ENCODE assay signal across 17 cellular contexts in genomic region chr9:129160712-129161533, GRCh38. TPM values are rescaled to one million over a fixed set of nuclear protein-coding genes. Genes with fewer than 3 reads are reported as not detected.
A peak's percentile ranks its signal among the peaks of the same experiment; 100 is the strongest.
DNase-seq lines count a peak whose midpoint lies in the region; FAIRE-seq and TF ChIP-seq lines count a peak whose summit lies in the region.
"Had no signal": no experiment of that assay in that cellular context is flagged by ENCODE, and none has a peak within 500 bp of the region (broad histone marks: within the 10 kb centered on the region; RNA-seq: fewer than 3 reads in every experiment).

No MANE protein-coding gene starts in this region.

- no peaks in the 10 kb centered on the region for H3K36me3 ChIP-seq in H1 (ENCODE audit: control insufficient read depth in 2 of 4, insufficient read depth in 4 of 4, low read length in 3 of 4)
- H3K36me3 ChIP-seq: SJCRH30, WERI-Rb-1 had no signal

- no peak for TF ChIP-seq RAD21 in H1 (IDR thresholded peaks at IDR 0.05 in 1 of 2, conservative IDR thresholded peaks at IDR 0.05 in 1 of 2; ENCODE audit: low read depth in 2 of 2, low read length in 2 of 2)

- POLR2A ChIA-PET in H1 (lab: Charles Lee; ENCODE audit: partially characterized antibody): interaction anchor here (1.0 to 4.8 kb wide), 7 partner anchors 8 to 18 kb away, joined by 3 to 21 read pairs (median 5); partner anchors contain the start of gene IER5L

- no peak overlapping the region for H3K27ac ChIP-seq in H1 (ENCODE audit: low read depth, low read length)
- H3K27ac ChIP-seq: SJCRH30, suprapubic skin, WERI-Rb-1 had no signal

- no peak overlapping the region for H2BK20ac ChIP-seq in H1 (ENCODE audit: low read length)

- no peaks in the 10 kb centered on the region for H3K9me3 ChIP-seq in H1 (ENCODE audit: insufficient read depth in 2 of 2, low read depth in 1 of 2, low read length in 1 of 2)
- H3K9me3 ChIP-seq: SJCRH30, suprapubic skin had no signal

- H3K23me2 ChIP-seq in H1 (ENCODE audit: low read depth, low read length): no peaks in the 10 kb centered on the region

- no peak overlapping the region for H4K8ac ChIP-seq in H1 (ENCODE audit: extremely low read depth, insufficient read depth, low read length)

- CTCF ChIA-PET in H1 (lab: Charles Lee; ENCODE audit: partially characterized antibody): interaction anchor here (27.8 to 36.8 kb wide), 2 partner anchors 11 to 14 kb away, joined by 831 read pairs; partner anchors contain the start of gene IER5L

- no peaks in the 10 kb centered on the region for H3K79me1 ChIP-seq in H1 (ENCODE audit: low read depth, low read length)

- H3K4me1 ChIP-seq in H1 (replicated peaks in 1 of 4; ENCODE audit: control insufficient read depth in 3 of 4, insufficient read depth in 4 of 4, low read length in 3 of 4): peaks cover 0 to 3% (median 1%) of the 10 kb centered on the region in 4 experiments; a peak in 1 of 7 replicates

- H3K4ac ChIP-seq in H1 (replicated peaks; ENCODE audit: insufficient read length, low read depth, low read length): no peak overlapping the region

- H3K14ac ChIP-seq in H1 (ENCODE audit: insufficient read length): no peak overlapping the region

- no peak overlapping the region for H3K23ac ChIP-seq in H1 (ENCODE audit: insufficient read length)

- TF ChIP-seq EP300 in H1 (IDR thresholded peaks at IDR 0.05; ENCODE audit: borderline replicate concordance in 1 of 2, low read depth in 2 of 2, low read length in 2 of 2): no peak

- H2AK5ac ChIP-seq in H1 (ENCODE audit: low read depth, low read length): no peak overlapping the region

- FAIRE-seq in H1 (lab: Jason Lieb, UNC): no peak

- H2BK15ac ChIP-seq in H1 (ENCODE audit: low read length): no peak overlapping the region

- TF ChIP-seq POLR2A in H1 (IDR thresholded peaks at IDR 0.05; ENCODE audit: control extremely low read depth in 1 of 2, low read depth in 2 of 2, low read length in 2 of 2): no peak

- intact Hi-C loops in cardiac septum (cut with DNase I): no loop called here

- DNase-seq in AG20443 (ENCODE audit: low spot score) (peak; percentile 84), M059J (ENCODE audit: low read depth) (peak; percentile 53), H1 (ENCODE audit: low read depth in 1 of 2, low spot score in 2 of 2) (no peak), myocyte (ENCODE audit: low read depth) (peak; percentile 32), iPS-NIHi11 (ENCODE audit: low spot score) (no peak), cardiac septum (ENCODE audit: low spot score) (no peak), putamen (ENCODE audit: low spot score) (no peak)
- no peak for DNase-seq in activated CD4-positive, alpha-beta T cell treated with anti-CD3 and anti-CD28 coated beads for 4 hours
- DNase-seq: activated CD8-positive, alpha-beta memory T cell treated with anti-CD3 and anti-CD28 coated beads for 24 hours; CD8-positive, alpha-beta memory T cell; DND-41; left ventricle myocardium superior; NCI-H1417; NCI-H2171; SJCRH30; WERI-Rb-1 had no signal

- H3K4me2 ChIP-seq in H1 (ENCODE audit: insufficient read depth in 1 of 2, low read depth in 2 of 2, low read length in 2 of 2): no peak overlapping the region

- no peak overlapping the region for H3K56ac ChIP-seq in H1 (replicated peaks; ENCODE audit: insufficient read length, low read depth, low read length)

- H3K79me2 ChIP-seq in H1 (ENCODE audit: control insufficient read depth in 1 of 2, insufficient read depth in 2 of 2, low read length in 2 of 2): no peaks in the 10 kb centered on the region

- no peak overlapping the region for H3K9ac ChIP-seq in H1 (replicated peaks in 1 of 4; ENCODE audit: extremely low read depth in 1 of 4, low read depth in 3 of 4, low read length in 3 of 4)

- no peak overlapping the region for H3K4me3 ChIP-seq in H1 (ENCODE audit: extremely low read depth in 1 of 4, insufficient read depth in 2 of 4, low read depth in 3 of 4, low read length in 4 of 4)
- H3K4me3 ChIP-seq: SJCRH30 had no signal

- no peak overlapping the region for H3K18ac ChIP-seq in H1 (ENCODE audit: extremely low read depth, low read length)

- no peaks in the 10 kb centered on the region; a peak in 1 of 7 replicates for H3K27me3 ChIP-seq in H1 (replicated peaks in 1 of 4; ENCODE audit: control insufficient read depth in 3 of 4, extremely low read depth in 1 of 4, insufficient read depth in 3 of 4, low read length in 3 of 4)
- H3K27me3 ChIP-seq: SJCRH30, suprapubic skin had no signal

- H2BK12ac ChIP-seq in H1 (ENCODE audit: low read depth, low read length): no peak overlapping the region

- 81% methylated on average over 9 of the region's 10 CpGs; no CpG with 5 or more reads in 1 of the 2 experiments for WGBS in H1 (ENCODE audit: extremely low coverage in 1 of 2, insufficient coverage in 1 of 2, insufficient read length in 1 of 2, insufficient replicate concordance in 2 of 2, low coverage in 1 of 2, low lambda C conversion rate in 2 of 2, missing lambda C conversion rate in 1 of 2), 2 experiments

- no peak overlapping the region for H2BK120ac ChIP-seq in H1 (replicated peaks; ENCODE audit: low read depth, low read length)

- H2BK5ac ChIP-seq in H1 (ENCODE audit: low read depth, low read length): no peak overlapping the region

- peaks cover 0 to 2% of the 10 kb centered on the region in 2 experiments for H4K20me1 ChIP-seq in H1 (replicated peaks in 1 of 2; ENCODE audit: control insufficient read depth in 1 of 2, insufficient read depth in 2 of 2, low read length in 2 of 2)

- no peak overlapping the region for H4K5ac ChIP-seq in H1 (ENCODE audit: insufficient read length, low read depth, low read length)

- no peak overlapping the region for H4K91ac ChIP-seq in H1 (replicated peaks; ENCODE audit: insufficient read length, low read length)

- H2AFZ ChIP-seq in H1 (ENCODE audit: low read length): no peak overlapping the region

- TF ChIP-seq CTCF in H1 (IDR thresholded peaks at IDR 0.05; ENCODE audit: control extremely low read depth in 1 of 3, insufficient read depth in 1 of 3, low read depth in 1 of 3, low read length in 3 of 3): no peak

TF ChIP-seq in H1, 55 proteins besides CTCF, POLR2A, EP300 and RAD21:
- TF ChIP-seq TEAD4 (IDR thresholded peaks at IDR 0.05; ENCODE audit: low read depth, low read length): 0 out of 2 replicates have a peak, but pooled peaks have one; percentile 8
- peak; percentile 57; the same call in 1 of the 2 replicates for TF ChIP-seq BACH1 (IDR thresholded peaks at IDR 0.05; ENCODE audit: low read length)
- no peak for TF ChIP-seq BRCA1 (IDR thresholded peaks at IDR 0.05; ENCODE audit: low read depth, low read length)
- no peak for TF ChIP-seq TAF7 (optimal IDR thresholded peaks at IDR 0.05; ENCODE audit: borderline replicate concordance, low read depth, low read length)
- 0 out of 2 replicates have a peak, but pooled peaks have one; percentile 22 for TF ChIP-seq MAFK (IDR thresholded peaks at IDR 0.05; ENCODE audit: low read depth, low read length)

RNA-seq across cellular contexts. Expression of gene IER5L, which starts 17.1 kb away (rescaled TPM):
- total RNA-seq in M059J (2014; rRNA removed; shearing (Covaris generic)): 43.1 and 75.3 TPM in 2 replicates
- total RNA-seq in H1 (2021; fragmentation: NEBNext Ultra II Directional; extraction: Animal tissue kit (Norgen Biotek cat#: 25700)): 1.0 and 1.2 TPM in 2 replicates
- 0.65 and 0.96 TPM in 2 replicates for polyA plus RNA-seq in H1 (2011; rRNA removed)
- polyA plus RNA-seq in H1 (2011; cell fraction: cytosol; rRNA removed): 0.62 TPM
- 1.7 TPM for polyA plus RNA-seq in H1 (2011; cell fraction: nucleus; rRNA removed)
- 0.25 to 0.47 TPM (median 0.34 TPM) in 4 replicates for polyA plus RNA-seq in H1 (2012, experiment 1 of 2)
- polyA plus RNA-seq in H1 (2012, experiment 2 of 2): 0.16 TPM
- polyA plus RNA-seq in H1 (2013, experiment 1 of 2): 0.36 TPM
- polyA plus RNA-seq in H1 (2013, experiment 2 of 2): 0.48 TPM
- polyA minus RNA-seq in H1 (2011; rRNA and poly(A)+ RNA removed): 0.22 and 0.27 TPM in 2 replicates
- polyA minus RNA-seq in H1 (2011; cell fraction: cytosol; rRNA and poly(A)+ RNA removed): 0.66 TPM
- 6.8 TPM for polyA minus RNA-seq in H1 (2011; cell fraction: nucleus; rRNA and poly(A)+ RNA removed)
- total RNA-seq in myocyte (27.9 and 38.4 TPM in 2 replicates), cardiac septum (12.6 TPM)
- polyA plus RNA-seq in myocyte (2012): 14.9 TPM

RNA-seq across cellular contexts. Expression of gene PTPA, which starts 49.7 kb away (rescaled TPM):
- 106 and 152 TPM in 2 replicates for total RNA-seq in M059J (2014; rRNA removed; shearing (Covaris generic))
- total RNA-seq in H1 (2021; fragmentation: NEBNext Ultra II Directional; extraction: Animal tissue kit (Norgen Biotek cat#: 25700)): 145 and 156 TPM in 2 replicates
- polyA plus RNA-seq in H1 (2011; rRNA removed): 114 and 158 TPM in 2 replicates
- 152 TPM for polyA plus RNA-seq in H1 (2011; cell fraction: cytosol; rRNA removed)
- polyA plus RNA-seq in H1 (2011; cell fraction: nucleus; rRNA removed): 155 TPM
- 115 to 156 TPM (median 139 TPM) in 4 replicates for polyA plus RNA-seq in H1 (2012, experiment 1 of 2)
- polyA plus RNA-seq in H1 (2012, experiment 2 of 2): 167 TPM
- 80.6 TPM for polyA plus RNA-seq in H1 (2013, experiment 1 of 2)
- 76.5 TPM for polyA plus RNA-seq in H1 (2013, experiment 2 of 2)
- polyA minus RNA-seq in H1 (2011; rRNA and poly(A)+ RNA removed): 144 and 187 TPM in 2 replicates
- 83.3 TPM for polyA minus RNA-seq in H1 (2011; cell fraction: cytosol; rRNA and poly(A)+ RNA removed)
- polyA minus RNA-seq in H1 (2011; cell fraction: nucleus; rRNA and poly(A)+ RNA removed): 60.0 TPM
- total RNA-seq in myocyte (99.5 and 144 TPM in 2 replicates), cardiac septum (204 TPM)
- 110 TPM for polyA plus RNA-seq in myocyte (2012)

RNA-seq across cellular contexts. Expression of gene CRAT, which starts 50.3 kb away (rescaled TPM):
- 39.3 and 46.0 TPM in 2 replicates for total RNA-seq in M059J (2014; rRNA removed; shearing (Covaris generic))
- total RNA-seq in H1 (2021; fragmentation: NEBNext Ultra II Directional; extraction: Animal tissue kit (Norgen Biotek cat#: 25700)): 7.2 and 8.2 TPM in 2 replicates
- polyA plus RNA-seq in H1 (2011; rRNA removed): 17.3 and 25.5 TPM in 2 replicates
- polyA plus RNA-seq in H1 (2011; cell fraction: cytosol; rRNA removed): 9.3 TPM
- polyA plus RNA-seq in H1 (2011; cell fraction: nucleus; rRNA removed): 18.3 TPM
- 6.8 to 14.2 TPM (median 11.5 TPM) in 4 replicates for polyA plus RNA-seq in H1 (2012, experiment 1 of 2)
- 10.0 TPM for polyA plus RNA-seq in H1 (2012, experiment 2 of 2)
- polyA plus RNA-seq in H1 (2013, experiment 1 of 2): 6.5 TPM
- polyA plus RNA-seq in H1 (2013, experiment 2 of 2): 5.5 TPM
- 7.9 and 9.6 TPM in 2 replicates for polyA minus RNA-seq in H1 (2011; rRNA and poly(A)+ RNA removed)
- 7.9 TPM for polyA minus RNA-seq in H1 (2011; cell fraction: cytosol; rRNA and poly(A)+ RNA removed)
- polyA minus RNA-seq in H1 (2011; cell fraction: nucleus; rRNA and poly(A)+ RNA removed): 5.3 TPM
- total RNA-seq in myocyte: 87.3 and 102 TPM in 2 replicates
- 51.3 TPM for polyA plus RNA-seq in myocyte (2012)
- total RNA-seq in cardiac septum: 68.1 TPM

Comparison
In these comparisons a context has a peak if more than half of its experiments do, and no peak if none do; other contexts are left out.
1. DNase-seq: peak in AG20443 (single experiment), M059J (single experiment) and myocyte (single experiment); none in H1 (0 of 2), iPS-NIHi11 (single experiment), activated CD4-positive, alpha-beta T cell treated with anti-CD3 and anti-CD28 coated beads for 4 hours (0 of 2), cardiac septum (single experiment) and putamen (single experiment).